16 cellular contexts compared by ENCODE assay signal in genomic region chr19:36256853-36257511, GRCh38. TPM values are rescaled to one million over a fixed set of nuclear protein-coding genes. Genes with fewer than 3 reads are reported as not detected.
DNase-seq lines count a peak whose midpoint lies in the region; ATAC-seq and TF ChIP-seq lines count a peak whose summit lies in the region.
"Had no signal": no experiment of that assay in that cellular context is flagged by ENCODE, and none has a peak within 500 bp of the region (broad histone marks: within the 10 kb centered on the region; RNA-seq: fewer than 3 reads in every experiment).

No MANE protein-coding gene starts in this region.

- H3K4me3 Mint-ChIP-seq in neural crest cell: peak overlapping the region; percentile 83
- H3K4me3 Mint-ChIP-seq: activated T-cell treated with anti-CD3 and anti-CD28 coated beads, Interleukin-2, amount 50 U/mL, for 24 hours had no signal

- H3K4me1 Mint-ChIP-seq in neural crest cell: peaks cover 14% of the 10 kb centered on the region
- H3K4me1 Mint-ChIP-seq: naive B cell had no signal

- H3K9me3 ChIP-seq in upper lobe of right lung: no peaks in the 10 kb centered on the region

- no peaks in the 10 kb centered on the region for H3K27me3 ChIP-seq in upper lobe of right lung
- H3K27me3 ChIP-seq: hepatocyte had no signal

- H3K27me3 Mint-ChIP-seq in neural crest cell (ENCODE audit: low read depth): no peaks in the 10 kb centered on the region

- H3K4me1 ChIP-seq in upper lobe of right lung: no peaks in the 10 kb centered on the region

- DNase-seq in NCI-H2171 treated with DMSO at 0.1 percent for 48 hours (lab: John Stamatoyannopoulos, UW): peak; percentile 34
- DNase-seq in NCI-H2171 (lab: John Stamatoyannopoulos, UW): no peak
- no peak for DNase-seq in epithelial cell of esophagus (ENCODE audit: low read depth)
- no peak for DNase-seq in neural crest cell (ENCODE audit: low read depth, low spot score)
- DNase-seq in upper lobe of right lung: no peak
- no peak for DNase-seq in HuH-7.5 (ENCODE audit: low spot score)
- DNase-seq in NCI-H1092 treated with DMSO at 0.1 percent for 48 hours (lab: John Stamatoyannopoulos, UW): no peak
- DNase-seq: activated T-cell treated with anti-CD3 and anti-CD28 coated beads, Interleukin-2, amount 50 U/mL, for 24 hours; central memory CD4-positive, alpha-beta T cell; DND-41; naive B cell; NCI-H1092; PC-9 had no signal

- intact Hi-C loops in upper lobe of right lung (cut with DNase I): no loop called here

- no peak overlapping the region for H3K27ac ChIP-seq in upper lobe of right lung
- H3K27ac ChIP-seq: 22Rv1, hepatocyte, PC-9 had no signal

- peaks cover 11% of the 10 kb centered on the region for H3K9me3 Mint-ChIP-seq in neural crest cell

- TF ChIP-seq CTCF in epithelial cell of esophagus (IDR thresholded peaks at IDR 0.05; ENCODE audit: insufficient read depth, low read depth, low read length, missing control alignments): no peak
- no peak for TF ChIP-seq CTCF in neural crest cell (conservative IDR thresholded peaks at IDR 0.05)
- TF ChIP-seq CTCF in upper lobe of right lung (IDR thresholded peaks at IDR 0.05): no peak

- no peak overlapping the region for H3K27ac Mint-ChIP-seq in neural crest cell (ENCODE audit: unreplicated experiment)
- H3K27ac Mint-ChIP-seq: activated T-cell treated with anti-CD3 and anti-CD28 coated beads, Interleukin-2, amount 50 U/mL, for 24 hours had no signal

- no peaks in the 10 kb centered on the region for H3K36me3 ChIP-seq in upper lobe of right lung

- ATAC-seq in upper lobe of right lung: no peak
- ATAC-seq in HG02870 (IDR thresholded peaks at IDR 0.05; ENCODE audit: unreplicated experiment): no peak

- H3K36me3 Mint-ChIP-seq in neural crest cell (ENCODE audit: low read depth): peaks cover 35% of the 10 kb centered on the region

- H3K4me3 ChIP-seq in epithelial cell of esophagus (ENCODE audit: low read length) (peak overlapping the region; percentile 20), upper lobe of right lung (peak overlapping the region; percentile 50)
- H3K4me3 ChIP-seq: hepatocyte, PC-9 had no signal

RNA-seq across cellular contexts. Expression of gene ZNF146, which starts 42.1 kb away (rescaled TPM):
- total RNA-seq in neural crest cell: 88.0 and 90.5 TPM in 2 replicates
- total RNA-seq in upper lobe of right lung: 41.2 TPM

RNA-seq across cellular contexts. Expression of gene ZNF565, which starts 42.5 kb away (rescaled TPM):
- total RNA-seq in neural crest cell (5.6 and 6.6 TPM in 2 replicates), upper lobe of right lung (6.4 TPM)
